Comparison of ENCODE assay signal across 8 cellular contexts in the genomic region with DNA sequence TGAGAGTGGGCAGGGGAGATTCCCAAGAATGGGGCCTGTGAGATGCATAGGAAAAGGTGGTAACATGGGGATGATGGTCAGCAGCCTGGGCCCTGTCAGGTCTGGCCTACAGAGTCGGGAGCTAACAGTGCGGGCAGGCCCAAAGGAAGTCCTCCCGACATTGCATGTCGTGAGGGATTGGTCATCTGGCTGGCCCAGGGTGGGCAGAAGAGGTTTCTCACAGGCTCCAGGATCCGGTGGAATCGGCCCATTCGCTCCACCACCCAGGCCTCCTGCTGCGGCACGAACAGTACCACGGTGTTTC. TPM values are rescaled to one million over a fixed set of nuclear protein-coding genes. Genes with fewer than 3 reads are reported as not detected.
DNase-seq lines count a peak whose midpoint lies in the region; ATAC-seq and TF ChIP-seq lines count a peak whose summit lies in the region.

No MANE protein-coding gene starts in this region.

- H3K36me3 ChIP-seq in PC-9 (ENCODE audit: low read depth), result no peaks in the 10 kb centered on the region
- H3K36me3 ChIP-seq in neuron (ENCODE audit: insufficient read depth, low read length), result peaks cover 43% of the 10 kb centered on the region

- peak overlapping the region; percentile 84 for H3K4me3 ChIP-seq in PC-9
- peak overlapping the region; percentile 88 for H3K4me3 ChIP-seq in epithelial cell of esophagus (ENCODE audit: low read length)
- peak overlapping the region; percentile 66 for H3K4me3 ChIP-seq in neuron (ENCODE audit: low read length)

- H3K4me1 ChIP-seq in PC-9 (replicated peaks; ENCODE audit: insufficient read depth) (no peaks in the 10 kb centered on the region), neuron (ENCODE audit: insufficient read depth, low read length) (peaks cover 32% of the 10 kb centered on the region)

- intact Hi-C loops in PC-9 (cut with micrococcal nuclease; ENCODE audit: unreplicated experiment), result no loop called here

- H3K27ac ChIP-seq in PC-9, result peak overlapping the region; percentile 49

- ATAC-seq in GM18873 (IDR thresholded peaks at IDR 0.05; ENCODE audit: low FRiP score, unreplicated experiment) (no peak), HG03175 (IDR thresholded peaks at IDR 0.05; ENCODE audit: unreplicated experiment) (no peak)

- H3K9me3 ChIP-seq in PC-9 (ENCODE audit: insufficient read depth, low read depth) (no peaks in the 10 kb centered on the region), neuron (ENCODE audit: low read length) (no peaks in the 10 kb centered on the region)

- peaks cover 15% of the 10 kb centered on the region for H3K79me2 ChIP-seq in PC-9 (ENCODE audit: low read depth)

- H3K27me3 ChIP-seq in PC-9 (ENCODE audit: insufficient read depth, low read depth) (no peaks in the 10 kb centered on the region), neuron (ENCODE audit: insufficient read depth, low read length) (no peaks in the 10 kb centered on the region)

- CTCF ChIA-PET in PC-9 (lab: Charles Lee), result interaction anchor here (1.0 kb wide), 1 partner anchor 51 kb away, joined by 3 read pairs; no protein-coding TSS in a partner anchor

- no peaks in the 10 kb centered on the region for H3K9me2 ChIP-seq in PC-9 (ENCODE audit: insufficient read depth)

- no peaks in the 10 kb centered on the region for H3F3A ChIP-seq in PC-9 (ENCODE audit: insufficient read depth, low read depth)

- H3K4me2 ChIP-seq in PC-9, result peak overlapping the region; percentile 90

- no TSS peak for BruUV-seq in PC-9 (replicated peaks; lab: Mats Ljungman, UMichigan)

- H4K20me1 ChIP-seq in PC-9 (ENCODE audit: insufficient read depth), result no peaks in the 10 kb centered on the region

- DNase-seq in DMS53 (lab: John Stamatoyannopoulos, UW), result peak; percentile 37
- no peak for DNase-seq in DMS53 treated with DMSO at 0.1 percent for 48 hours (lab: John Stamatoyannopoulos, UW; ENCODE audit: unreplicated experiment)
- no peak for DNase-seq in PC-9
- DNase-seq in epithelial cell of esophagus (ENCODE audit: low read depth), result peak; percentile 16
- no peak for DNase-seq in DMS 273 treated with DMSO at 0.1 percent for 48 hours (lab: John Stamatoyannopoulos, UW)

- POLR2A ChIA-PET in PC-9 (lab: Charles Lee; ENCODE audit: unreplicated experiment), result interaction anchor here (0.6 kb wide), 1 partner anchor 409 kb away, joined by 3 read pairs; no protein-coding TSS in a partner anchor

- TF ChIP-seq CTCF in PC-9 (conservative IDR thresholded peaks at IDR 0.05) (no peak), epithelial cell of esophagus (IDR thresholded peaks at IDR 0.05; ENCODE audit: insufficient read depth, low read depth, low read length, missing control alignments) (no peak)

- H2AFZ ChIP-seq in PC-9 (peak overlapping the region; percentile 96), neuron (ENCODE audit: low read depth, low read length) (peak overlapping the region; percentile 13)

RNA-seq across cellular contexts. Expression of a gene that starts 0.5 kb away (rescaled TPM):
- total RNA-seq in PC-9 (2021), result 109 and 122 TPM in 2 replicates

RNA-seq across cellular contexts. Expression of a gene that starts 6.0 kb away (rescaled TPM):
- 18.2 and 20.3 TPM in 2 replicates for total RNA-seq in PC-9 (2021)

RNA-seq across cellular contexts. Expression of a gene that starts 13.2 kb away (rescaled TPM):
- total RNA-seq in PC-9 (2021), result 7.1 and 10.5 TPM in 2 replicates

RNA-seq across cellular contexts. Expression of a gene that starts 22.7 kb away (rescaled TPM):
- total RNA-seq in PC-9 (2021), result 45.3 and 48.7 TPM in 2 replicates

RNA-seq across cellular contexts. Expression of a gene that starts 30.0 kb away (rescaled TPM):
- total RNA-seq in PC-9 (2021), result 200 and 216 TPM in 2 replicates

Comparison
In these comparisons a context has a peak if more than half of its experiments do, and no peak if none do; other contexts are left out.
1. DNase-seq: peak in DMS53 (single experiment) and epithelial cell of esophagus (single experiment); none in DMS53 treated with DMSO at 0.1 percent for 48 hours (single experiment), PC-9 (0 of 2) and DMS 273 treated with DMSO at 0.1 percent for 48 hours (single experiment).
2. Peak in every context shown above with its lines, with median percentiles within 50 percentile points of each other: H3K4me3 ChIP-seq.